Comparison of ENCODE assay signal across 1 cellular context in the genomic region with DNA sequence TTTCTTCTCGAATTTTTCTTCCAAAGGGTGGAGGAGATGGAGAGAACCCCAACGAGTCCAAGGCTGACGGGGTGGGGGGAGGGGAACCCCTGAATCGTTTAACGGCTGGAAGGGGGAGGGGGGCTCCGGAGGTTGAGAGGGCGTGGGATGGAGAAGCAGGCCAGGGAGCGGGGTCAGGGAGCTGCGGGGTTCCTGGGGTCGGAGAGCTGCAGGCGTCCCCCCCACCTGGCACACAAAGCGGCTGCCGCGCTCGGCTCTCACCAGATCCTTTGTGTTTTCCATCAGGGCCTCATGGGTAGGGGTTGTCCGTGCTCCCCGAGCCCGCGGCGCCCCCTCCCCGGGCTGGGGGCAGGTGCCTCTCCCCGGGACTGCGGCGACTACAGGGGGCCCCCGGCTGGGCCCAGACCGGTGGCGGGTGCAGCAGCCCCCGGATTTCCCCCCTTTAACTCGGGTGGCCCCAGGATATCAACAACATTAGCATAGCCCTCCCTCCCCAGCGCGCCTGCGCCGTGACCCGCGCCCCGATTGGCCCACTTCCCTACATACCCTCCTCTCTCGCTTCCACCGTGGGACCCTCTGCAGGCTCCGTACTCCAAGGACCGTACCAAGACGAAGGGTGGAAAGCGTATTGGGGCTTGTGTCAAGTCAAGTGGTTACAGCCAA.
TF ChIP-seq lines count a peak whose summit lies in the region.

A gene (minus strand): TSS at position 476 of the 663 bp plus-strand sequence. CDS start 34,888 bp downstream, outside the sequence.

TF ChIP-seq in H1, 55 proteins besides CTCF, POLR2A, EP300 and RAD21:
- TF ChIP-seq RBBP5 (IDR thresholded peaks at IDR 0.05; ENCODE audit: borderline replicate concordance, low read depth, low read length) (no peak), TAF1 (IDR thresholded peaks at IDR 0.05; ENCODE audit: low read depth, low read length) (peak; percentile 69), FOSL1 (IDR thresholded peaks at IDR 0.05; ENCODE audit: insufficient read depth, low read depth, low read length) (no peak), KDM4A (IDR thresholded peaks at IDR 0.05; ENCODE audit: low read depth, low read length, severe bottlenecking) (peak; percentile 0), ASH2L (IDR thresholded peaks at IDR 0.05; ENCODE audit: low read length) (peak; percentile 88), NRF1 (IDR thresholded peaks at IDR 0.05; ENCODE audit: low read depth, low read length) (peak; percentile 61), POLR2AphosphoS5 (IDR thresholded peaks at IDR 0.05; ENCODE audit: low read depth, low read length) (peak; percentile 72; the same call in 1 of the 2 replicates), PHF8 (conservative IDR thresholded peaks at IDR 0.05; ENCODE audit: low read depth, low read length) (peak; percentile 86), TBP (IDR thresholded peaks at IDR 0.05; ENCODE audit: low read depth, low read length) (peak; percentile 57), KDM1A (IDR thresholded peaks at IDR 0.05; ENCODE audit: borderline replicate concordance, low read length) (peak; percentile 10; the same call in 1 of the 2 replicates), SIN3A (conservative IDR thresholded peaks at IDR 0.05 in 1 of 2, IDR thresholded peaks at IDR 0.05 in 1 of 2; ENCODE audit: low read depth in 1 of 2, low read length in 2 of 2) (0 out of 4 replicates have a peak, but pooled peaks of 1 of the 2 experiments have one; percentile 56)
TF ChIP-seq in H1: peak in this region for 9.
